10 cellular contexts compared by ENCODE assay signal in the genomic region with DNA sequence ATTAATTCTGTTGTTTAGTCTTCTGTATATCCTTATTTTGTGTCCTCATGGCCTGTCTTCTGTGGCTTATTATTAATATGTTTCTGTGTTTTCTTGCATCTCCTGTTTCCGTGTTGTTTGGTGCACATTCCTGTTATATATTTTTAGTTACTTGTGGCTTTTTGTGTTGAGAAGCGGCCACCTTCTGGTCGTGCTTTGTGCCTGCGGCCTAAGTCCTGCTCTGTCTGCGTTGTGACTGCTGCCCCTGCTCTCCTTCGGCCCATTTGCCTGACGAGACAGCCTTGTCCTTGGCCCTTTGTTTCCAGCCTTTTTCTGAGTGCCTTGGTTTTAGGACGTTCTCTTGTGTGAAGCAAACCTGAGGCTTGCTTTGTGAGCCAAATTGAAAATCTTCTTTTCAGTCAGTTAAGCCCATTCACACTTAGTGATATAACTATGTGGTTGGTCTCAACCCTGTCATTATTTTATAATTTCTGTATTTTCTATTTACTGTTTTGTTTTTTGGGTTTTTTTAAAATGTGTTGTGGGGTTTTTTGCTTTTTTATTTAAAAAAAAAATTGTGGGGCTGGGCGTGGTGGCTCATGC. TPM values are rescaled to one million over a fixed set of nuclear protein-coding genes. Genes with fewer than 3 reads are reported as not detected.
DNase-seq lines count a peak whose midpoint lies in the region; ATAC-seq, FAIRE-seq and TF ChIP-seq lines count a peak whose summit lies in the region.
"Had no signal": no experiment of that assay in that cellular context is flagged by ENCODE, and none has a peak within 500 bp of the region (broad histone marks: within the 10 kb centered on the region; RNA-seq: fewer than 3 reads in every experiment).

No MANE protein-coding gene starts in this region.

- peak overlapping the region; percentile 71 for H3K27ac Mint-ChIP-seq in CD8-positive, alpha-beta T cell
- peak overlapping the region; percentile 87 for H3K27ac Mint-ChIP-seq in memory B cell

- no peak for TF ChIP-seq POLR2A in esophagus squamous epithelium (IDR thresholded peaks at IDR 0.05)

- H3K4me1 Mint-ChIP-seq in CD8-positive, alpha-beta T cell (ENCODE audit: low read depth): peaks cover 21% of the 10 kb centered on the region
- peaks cover 16% of the 10 kb centered on the region for H3K4me1 Mint-ChIP-seq in memory B cell

- H3K27ac ChIP-seq in CD8-positive, alpha-beta T cell (ENCODE audit: low read depth, low read length): no peak overlapping the region
- H3K27ac ChIP-seq in esophagus squamous epithelium: no peak overlapping the region
- H3K27ac ChIP-seq: KMS-11 had no signal

- no peak overlapping the region for H3K4me3 Mint-ChIP-seq in CD8-positive, alpha-beta T cell
- no peak overlapping the region for H3K4me3 Mint-ChIP-seq in memory B cell

- no peak for DNase-seq in CD8-positive, alpha-beta T cell
- peak; percentile 48 for DNase-seq in amniotic epithelial cell (ENCODE audit: low read depth)
- DNase-seq in memory B cell (ENCODE audit: low spot score in 2 of 2): no peak
- DNase-seq in NCI-H1436 treated with DMSO at 0.1 percent for 48 hours (lab: John Stamatoyannopoulos, UW): no peak
- no peak for DNase-seq in RCC 7860 (ENCODE audit: low spot score)
- no peak for DNase-seq in esophagus squamous epithelium (lab: John Stamatoyannopoulos, UW)
- DNase-seq: SHP77 treated with DMSO at 0.1 percent for 48 hours had no signal

- no peak for FAIRE-seq in RCC 7860 (lab: Jason Lieb, UNC)

- peaks cover 34% of the 10 kb centered on the region for H3K36me3 Mint-ChIP-seq in CD8-positive, alpha-beta T cell
- H3K36me3 Mint-ChIP-seq in memory B cell: peaks cover 20% of the 10 kb centered on the region

- intact Hi-C loops in CD8-positive, alpha-beta T cell (cut with DNase I, micrococcal nuclease): no loop called here
- intact Hi-C loops in esophagus squamous epithelium (cut with DNase I): no loop called here

- H3K27me3 ChIP-seq in CD8-positive, alpha-beta T cell (ENCODE audit: insufficient read depth, low read length): no peaks in the 10 kb centered on the region
- no peaks in the 10 kb centered on the region for H3K27me3 ChIP-seq in esophagus squamous epithelium

- WGBS in esophagus squamous epithelium, 2 donors: 74 to 85% methylated on average over 8 of the region's 9 CpGs

- TF ChIP-seq CTCF in CD8-positive, alpha-beta T cell (IDR thresholded peaks at IDR 0.05): no peak
- TF ChIP-seq CTCF in esophagus squamous epithelium (IDR thresholded peaks at IDR 0.05): no peak

- no peak for ATAC-seq in CD8-positive, alpha-beta T cell
- ATAC-seq in HG02610 (IDR thresholded peaks at IDR 0.05; ENCODE audit: unreplicated experiment): peak; percentile 58
- peak; percentile 44 for ATAC-seq in memory B cell (ENCODE audit: low read depth)
- no peak for ATAC-seq in GM21447 (IDR thresholded peaks at IDR 0.05; ENCODE audit: unreplicated experiment)

- H3K4me3 ChIP-seq in CD8-positive, alpha-beta T cell (ENCODE audit: low read depth, low read length): no peak overlapping the region
- no peak overlapping the region for H3K4me3 ChIP-seq in esophagus squamous epithelium

- H3K27me3 Mint-ChIP-seq in CD8-positive, alpha-beta T cell (ENCODE audit: low read depth): no peaks in the 10 kb centered on the region
- H3K27me3 Mint-ChIP-seq in memory B cell: no peaks in the 10 kb centered on the region

- CTCF ChIA-PET in CD8-positive, alpha-beta T cell (lab: Charles Lee): interaction anchor here (0.7 kb wide), 1 partner anchor 524 kb away, joined by 3 read pairs; no protein-coding TSS in a partner anchor

- H3K4me1 ChIP-seq in CD8-positive, alpha-beta T cell (ENCODE audit: insufficient read depth, low read length): peaks cover 16% of the 10 kb centered on the region
- H3K4me1 ChIP-seq in esophagus squamous epithelium: peaks cover 0 to 22% (median 10%) of the 10 kb centered on the region in 3 donors

- H3K9me3 ChIP-seq in CD8-positive, alpha-beta T cell (ENCODE audit: low read length): no peaks in the 10 kb centered on the region
- H3K9me3 ChIP-seq in esophagus squamous epithelium: no peaks in the 10 kb centered on the region

- H3K36me3 ChIP-seq in CD8-positive, alpha-beta T cell (ENCODE audit: insufficient read depth, low read length): peaks cover 5% of the 10 kb centered on the region
- peaks cover 0 to 68% (median 15%) of the 10 kb centered on the region in 3 donors for H3K36me3 ChIP-seq in esophagus squamous epithelium

- POLR2A ChIA-PET in CD8-positive, alpha-beta T cell (lab: Charles Lee): interaction anchor here (0.7 kb wide), 1 partner anchor 12 kb away, joined by 3 read pairs; no protein-coding TSS in a partner anchor

- H3K9me3 Mint-ChIP-seq in CD8-positive, alpha-beta T cell: no peaks in the 10 kb centered on the region
- no peaks in the 10 kb centered on the region for H3K9me3 Mint-ChIP-seq in memory B cell

RNA-seq across cellular contexts. Expression of gene TNIP2, which starts 43.8 kb away (rescaled TPM):
- 10 to 100 TPM; 50.9 to 56.5 TPM for total RNA-seq in CD8-positive, alpha-beta T cell
- total RNA-seq in esophagus squamous epithelium: 10 to 100 TPM; 40.1 to 58.2 (median 45.5) TPM

Comparison
In these comparisons a context has a peak if more than half of its experiments do, and no peak if none do; other contexts are left out.
1. ATAC-seq: peak in HG02610 (single experiment) and memory B cell (single experiment); none in CD8-positive, alpha-beta T cell (single experiment) and GM21447 (single experiment).